2 cellular contexts compared by ENCODE assay signal in the genomic region with DNA sequence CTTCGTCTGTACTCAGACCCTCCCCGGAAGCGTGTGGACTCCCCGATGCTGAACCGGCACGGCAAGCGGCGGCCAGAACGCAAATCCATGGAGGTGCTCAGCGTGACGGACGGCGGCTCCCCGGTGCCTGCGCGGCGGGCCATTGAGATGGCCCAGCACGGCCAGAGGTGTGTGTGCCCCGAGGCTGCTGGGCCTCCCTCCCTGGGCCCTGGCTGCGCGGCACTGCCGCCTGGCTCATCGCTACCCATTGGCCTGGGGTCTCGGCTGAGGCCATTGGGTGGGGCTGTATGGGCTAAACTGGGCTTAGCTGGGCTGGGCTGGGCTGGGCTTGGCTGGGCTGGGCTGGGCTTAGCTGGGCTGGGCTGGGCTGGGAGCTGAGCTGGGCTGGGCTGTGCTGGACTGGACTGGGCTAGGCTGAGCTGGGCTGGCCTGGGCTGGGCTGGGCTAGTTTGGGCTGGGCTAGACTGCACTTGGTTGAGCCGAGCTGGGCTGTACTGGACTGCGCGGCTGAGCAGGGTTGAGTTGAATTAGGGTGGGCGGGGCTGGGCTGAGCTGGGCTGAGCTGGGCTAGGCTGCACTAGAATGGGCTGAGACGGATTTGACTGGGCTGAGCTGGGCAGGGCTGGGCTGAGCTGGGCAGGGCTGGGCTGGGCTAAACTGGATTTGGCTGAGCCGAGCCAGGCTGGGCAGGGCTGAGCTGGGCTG.
TF ChIP-seq lines count a peak whose summit lies in the region.

No MANE protein-coding gene starts in this region.

TF ChIP-seq in HCT116, 20 proteins besides CTCF, POLR2A, EP300 and RAD21:
- TF ChIP-seq, protein P1, sequence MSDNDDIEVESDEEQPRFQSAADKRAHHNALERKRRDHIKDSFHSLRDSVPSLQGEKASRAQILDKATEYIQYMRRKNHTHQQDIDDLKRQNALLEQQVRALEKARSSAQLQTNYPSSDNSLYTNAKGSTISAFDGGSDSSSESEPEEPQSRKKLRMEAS (IDR thresholded peaks at IDR 0.05), result no peak
- TF ChIP-seq, protein P2, sequence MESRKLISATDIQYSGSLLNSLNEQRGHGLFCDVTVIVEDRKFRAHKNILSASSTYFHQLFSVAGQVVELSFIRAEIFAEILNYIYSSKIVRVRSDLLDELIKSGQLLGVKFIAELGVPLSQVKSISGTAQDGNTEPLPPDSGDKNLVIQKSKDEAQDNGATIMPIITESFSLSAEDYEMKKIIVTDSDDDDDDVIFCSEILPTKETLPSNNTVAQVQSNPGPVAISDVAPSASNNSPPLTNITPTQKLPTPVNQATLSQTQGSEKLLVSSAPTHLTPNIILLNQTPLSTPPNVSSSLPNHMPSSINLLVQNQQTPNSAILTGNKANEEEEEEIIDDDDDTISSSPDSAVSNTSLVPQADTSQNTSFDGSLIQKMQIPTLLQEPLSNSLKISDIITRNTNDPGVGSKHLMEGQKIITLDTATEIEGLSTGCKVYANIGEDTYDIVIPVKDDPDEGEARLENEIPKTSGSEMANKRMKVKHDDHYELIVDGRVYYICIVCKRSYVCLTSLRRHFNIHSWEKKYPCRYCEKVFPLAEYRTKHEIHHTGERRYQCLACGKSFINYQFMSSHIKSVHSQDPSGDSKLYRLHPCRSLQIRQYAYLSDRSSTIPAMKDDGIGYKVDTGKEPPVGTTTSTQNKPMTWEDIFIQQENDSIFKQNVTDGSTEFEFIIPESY (IDR thresholded peaks at IDR 0.05; ENCODE audit: extremely low read depth, insufficient replicate concordance, low read length), result no peak
- no peak for TF ChIP-seq EZH2 (IDR thresholded peaks at IDR 0.05)
- TF ChIP-seq SRF (IDR thresholded peaks at IDR 0.05; ENCODE audit: low read depth), result no peak
- no peak for TF ChIP-seq FOSL1 (IDR thresholded peaks at IDR 0.05; ENCODE audit: low read depth)
- TF ChIP-seq, protein P3, sequence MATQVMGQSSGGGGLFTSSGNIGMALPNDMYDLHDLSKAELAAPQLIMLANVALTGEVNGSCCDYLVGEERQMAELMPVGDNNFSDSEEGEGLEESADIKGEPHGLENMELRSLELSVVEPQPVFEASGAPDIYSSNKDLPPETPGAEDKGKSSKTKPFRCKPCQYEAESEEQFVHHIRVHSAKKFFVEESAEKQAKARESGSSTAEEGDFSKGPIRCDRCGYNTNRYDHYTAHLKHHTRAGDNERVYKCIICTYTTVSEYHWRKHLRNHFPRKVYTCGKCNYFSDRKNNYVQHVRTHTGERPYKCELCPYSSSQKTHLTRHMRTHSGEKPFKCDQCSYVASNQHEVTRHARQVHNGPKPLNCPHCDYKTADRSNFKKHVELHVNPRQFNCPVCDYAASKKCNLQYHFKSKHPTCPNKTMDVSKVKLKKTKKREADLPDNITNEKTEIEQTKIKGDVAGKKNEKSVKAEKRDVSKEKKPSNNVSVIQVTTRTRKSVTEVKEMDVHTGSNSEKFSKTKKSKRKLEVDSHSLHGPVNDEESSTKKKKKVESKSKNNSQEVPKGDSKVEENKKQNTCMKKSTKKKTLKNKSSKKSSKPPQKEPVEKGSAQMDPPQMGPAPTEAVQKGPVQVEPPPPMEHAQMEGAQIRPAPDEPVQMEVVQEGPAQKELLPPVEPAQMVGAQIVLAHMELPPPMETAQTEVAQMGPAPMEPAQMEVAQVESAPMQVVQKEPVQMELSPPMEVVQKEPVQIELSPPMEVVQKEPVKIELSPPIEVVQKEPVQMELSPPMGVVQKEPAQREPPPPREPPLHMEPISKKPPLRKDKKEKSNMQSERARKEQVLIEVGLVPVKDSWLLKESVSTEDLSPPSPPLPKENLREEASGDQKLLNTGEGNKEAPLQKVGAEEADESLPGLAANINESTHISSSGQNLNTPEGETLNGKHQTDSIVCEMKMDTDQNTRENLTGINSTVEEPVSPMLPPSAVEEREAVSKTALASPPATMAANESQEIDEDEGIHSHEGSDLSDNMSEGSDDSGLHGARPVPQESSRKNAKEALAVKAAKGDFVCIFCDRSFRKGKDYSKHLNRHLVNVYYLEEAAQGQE (IDR thresholded peaks at IDR 0.05; ENCODE audit: low read depth), result no peak
- TF ChIP-seq CBX3 (IDR thresholded peaks at IDR 0.05; ENCODE audit: low read depth), result no peak
- no peak for TF ChIP-seq ZNF274 (IDR thresholded peaks at IDR 0.05; ENCODE audit: low read depth, low read length)
- no peak for TF ChIP-seq YY1 (IDR thresholded peaks at IDR 0.05; ENCODE audit: extremely low read depth, insufficient replicate concordance, low read depth, low read length)
- TF ChIP-seq, protein P4, sequence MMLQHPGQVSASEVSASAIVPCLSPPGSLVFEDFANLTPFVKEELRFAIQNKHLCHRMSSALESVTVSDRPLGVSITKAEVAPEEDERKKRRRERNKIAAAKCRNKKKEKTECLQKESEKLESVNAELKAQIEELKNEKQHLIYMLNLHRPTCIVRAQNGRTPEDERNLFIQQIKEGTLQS (IDR thresholded peaks at IDR 0.05), result no peak
- TF ChIP-seq POLR2AphosphoS5 (IDR thresholded peaks at IDR 0.05; ENCODE audit: low read depth, low read length), result no peak
- no peak for TF ChIP-seq EZH2phosphoT487 (IDR thresholded peaks at IDR 0.05; ENCODE audit: borderline replicate concordance)
- no peak for TF ChIP-seq SP1 (IDR thresholded peaks at IDR 0.05; ENCODE audit: low read depth)

TF ChIP-seq in K562, 482 proteins besides CTCF, POLR2A, EP300 and RAD21:
- TF ChIP-seq, protein P5, sequence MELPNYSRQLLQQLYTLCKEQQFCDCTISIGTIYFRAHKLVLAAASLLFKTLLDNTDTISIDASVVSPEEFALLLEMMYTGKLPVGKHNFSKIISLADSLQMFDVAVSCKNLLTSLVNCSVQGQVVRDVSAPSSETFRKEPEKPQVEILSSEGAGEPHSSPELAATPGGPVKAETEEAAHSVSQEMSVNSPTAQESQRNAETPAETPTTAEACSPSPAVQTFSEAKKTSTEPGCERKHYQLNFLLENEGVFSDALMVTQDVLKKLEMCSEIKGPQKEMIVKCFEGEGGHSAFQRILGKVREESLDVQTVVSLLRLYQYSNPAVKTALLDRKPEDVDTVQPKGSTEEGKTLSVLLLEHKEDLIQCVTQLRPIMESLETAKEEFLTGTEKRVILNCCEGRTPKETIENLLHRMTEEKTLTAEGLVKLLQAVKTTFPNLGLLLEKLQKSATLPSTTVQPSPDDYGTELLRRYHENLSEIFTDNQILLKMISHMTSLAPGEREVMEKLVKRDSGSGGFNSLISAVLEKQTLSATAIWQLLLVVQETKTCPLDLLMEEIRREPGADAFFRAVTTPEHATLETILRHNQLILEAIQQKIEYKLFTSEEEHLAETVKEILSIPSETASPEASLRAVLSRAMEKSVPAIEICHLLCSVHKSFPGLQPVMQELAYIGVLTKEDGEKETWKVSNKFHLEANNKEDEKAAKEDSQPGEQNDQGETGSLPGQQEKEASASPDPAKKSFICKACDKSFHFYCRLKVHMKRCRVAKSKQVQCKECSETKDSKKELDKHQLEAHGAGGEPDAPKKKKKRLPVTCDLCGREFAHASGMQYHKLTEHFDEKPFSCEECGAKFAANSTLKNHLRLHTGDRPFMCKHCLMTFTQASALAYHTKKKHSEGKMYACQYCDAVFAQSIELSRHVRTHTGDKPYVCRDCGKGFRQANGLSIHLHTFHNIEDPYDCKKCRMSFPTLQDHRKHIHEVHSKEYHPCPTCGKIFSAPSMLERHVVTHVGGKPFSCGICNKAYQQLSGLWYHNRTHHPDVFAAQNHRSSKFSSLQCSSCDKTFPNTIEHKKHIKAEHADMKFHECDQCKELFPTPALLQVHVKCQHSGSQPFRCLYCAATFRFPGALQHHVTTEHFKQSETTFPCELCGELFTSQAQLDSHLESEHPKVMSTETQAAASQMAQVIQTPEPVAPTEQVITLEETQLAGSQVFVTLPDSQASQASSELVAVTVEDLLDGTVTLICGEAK (IDR thresholded peaks at IDR 0.05), result no peak
- TF ChIP-seq, protein P5 (CRISPR knock-in tag; IDR thresholded peaks at IDR 0.05), result no peak
- TF ChIP-seq TAF7 (tag; IDR thresholded peaks at IDR 0.05) (no peak), CBFB (CRISPR knock-in tag; IDR thresholded peaks at IDR 0.05) (no peak), ZNF23 (CRISPR knock-in tag; IDR thresholded peaks at IDR 0.05) (no peak), ZFP30 (CRISPR knock-in tag; IDR thresholded peaks at IDR 0.05; ENCODE audit: borderline replicate concordance) (no peak), ILF3 (IDR thresholded peaks at IDR 0.05; ENCODE audit: borderline replicate concordance) (no peak), KLF16 (IDR thresholded peaks at IDR 0.05) (peak; percentile 90)
- TF ChIP-seq, protein P6, sequence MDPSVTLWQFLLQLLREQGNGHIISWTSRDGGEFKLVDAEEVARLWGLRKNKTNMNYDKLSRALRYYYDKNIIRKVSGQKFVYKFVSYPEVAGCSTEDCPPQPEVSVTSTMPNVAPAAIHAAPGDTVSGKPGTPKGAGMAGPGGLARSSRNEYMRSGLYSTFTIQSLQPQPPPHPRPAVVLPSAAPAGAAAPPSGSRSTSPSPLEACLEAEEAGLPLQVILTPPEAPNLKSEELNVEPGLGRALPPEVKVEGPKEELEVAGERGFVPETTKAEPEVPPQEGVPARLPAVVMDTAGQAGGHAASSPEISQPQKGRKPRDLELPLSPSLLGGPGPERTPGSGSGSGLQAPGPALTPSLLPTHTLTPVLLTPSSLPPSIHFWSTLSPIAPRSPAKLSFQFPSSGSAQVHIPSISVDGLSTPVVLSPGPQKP (CRISPR knock-in tag; IDR thresholded peaks at IDR 0.05), result no peak
- TF ChIP-seq, protein P7, sequence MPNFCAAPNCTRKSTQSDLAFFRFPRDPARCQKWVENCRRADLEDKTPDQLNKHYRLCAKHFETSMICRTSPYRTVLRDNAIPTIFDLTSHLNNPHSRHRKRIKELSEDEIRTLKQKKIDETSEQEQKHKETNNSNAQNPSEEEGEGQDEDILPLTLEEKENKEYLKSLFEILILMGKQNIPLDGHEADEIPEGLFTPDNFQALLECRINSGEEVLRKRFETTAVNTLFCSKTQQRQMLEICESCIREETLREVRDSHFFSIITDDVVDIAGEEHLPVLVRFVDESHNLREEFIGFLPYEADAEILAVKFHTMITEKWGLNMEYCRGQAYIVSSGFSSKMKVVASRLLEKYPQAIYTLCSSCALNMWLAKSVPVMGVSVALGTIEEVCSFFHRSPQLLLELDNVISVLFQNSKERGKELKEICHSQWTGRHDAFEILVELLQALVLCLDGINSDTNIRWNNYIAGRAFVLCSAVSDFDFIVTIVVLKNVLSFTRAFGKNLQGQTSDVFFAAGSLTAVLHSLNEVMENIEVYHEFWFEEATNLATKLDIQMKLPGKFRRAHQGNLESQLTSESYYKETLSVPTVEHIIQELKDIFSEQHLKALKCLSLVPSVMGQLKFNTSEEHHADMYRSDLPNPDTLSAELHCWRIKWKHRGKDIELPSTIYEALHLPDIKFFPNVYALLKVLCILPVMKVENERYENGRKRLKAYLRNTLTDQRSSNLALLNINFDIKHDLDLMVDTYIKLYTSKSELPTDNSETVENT (CRISPR knock-in tag; IDR thresholded peaks at IDR 0.05), result no peak
